ENCODE assay signal across 26 cellular contexts in genomic region chr4:23202712-23203247, GRCh38.
"Had no signal": no experiment of that assay in that cellular context is flagged by ENCODE, and none has a peak within 500 bp of the region (broad histone marks: within the 10 kb centered on the region; RNA-seq: fewer than 3 reads in every experiment).

No MANE protein-coding gene starts in this region.

- ATAC-seq: activated T-helper 17 cell treated with anti-CD3 and anti-CD28 coated beads, Interleukin-2, amount 50 U/mL, for 72 hours; Panc1; Right ventricle myocardium inferior had no signal

- H3K4me1 ChIP-seq: breast epithelium had no signal

- H3K4me3 ChIP-seq: breast epithelium, SK-N-MC had no signal

- H3K36me3 ChIP-seq: breast epithelium had no signal

- H3K27me3 ChIP-seq: breast epithelium had no signal

- DNase-seq: activated CD4-positive, alpha-beta memory T cell treated with anti-CD3 and anti-CD28 coated beads, Interleukin-2, amount 10 ng/mL, durations not matched to agents 7 days and 5 days; activated CD4-positive, alpha-beta T cell treated with anti-CD3 and anti-CD28 coated beads, Interleukin-2, amount 10 ng/mL, durations not matched to agents 7 days and 5 days; activated CD4-positive, CD25-positive, alpha-beta regulatory T cell; activated gamma-delta T cell treated with Interleukin-2 at 50 U/mL for 16 hours; activated naive CD4-positive, alpha-beta T cell treated with anti-CD3 and anti-CD28 coated beads, Interleukin-2, amount 10 ng/mL, durations not matched to agents 7 days and 5 days; activated naive CD8-positive, alpha-beta T cell treated with anti-CD3 and anti-CD28 coated beads for 36 hours; activated T-cell treated with anti-CD3 and anti-CD28 coated beads for 4 hours; activated T-cell treated with anti-CD3 and anti-CD28 coated beads, Interleukin-2, amount 50 U/mL, for 48 hours; anterior cingulate cortex; caudate nucleus; Karpas-422; MM.1S; NCI-H1048; NCI-H1694 treated with DMSO at 0.1 percent for 48 hours; NCI-H2029 treated with DMSO at 0.1 percent for 48 hours; NCI-H510A treated with DMSO at 0.1 percent for 48 hours; NCI-H69; NK-92 treated with Interleukin-12 subunit alpha and Interleukin-12 subunit beta, amount 100 ng/mL, for 24 hours; RPMI8226; T-helper 1 cell had no signal

- H3K27ac ChIP-seq: breast epithelium, SK-N-MC, VCaP had no signal
